8 cellular contexts compared by ENCODE assay signal in the genomic region with DNA sequence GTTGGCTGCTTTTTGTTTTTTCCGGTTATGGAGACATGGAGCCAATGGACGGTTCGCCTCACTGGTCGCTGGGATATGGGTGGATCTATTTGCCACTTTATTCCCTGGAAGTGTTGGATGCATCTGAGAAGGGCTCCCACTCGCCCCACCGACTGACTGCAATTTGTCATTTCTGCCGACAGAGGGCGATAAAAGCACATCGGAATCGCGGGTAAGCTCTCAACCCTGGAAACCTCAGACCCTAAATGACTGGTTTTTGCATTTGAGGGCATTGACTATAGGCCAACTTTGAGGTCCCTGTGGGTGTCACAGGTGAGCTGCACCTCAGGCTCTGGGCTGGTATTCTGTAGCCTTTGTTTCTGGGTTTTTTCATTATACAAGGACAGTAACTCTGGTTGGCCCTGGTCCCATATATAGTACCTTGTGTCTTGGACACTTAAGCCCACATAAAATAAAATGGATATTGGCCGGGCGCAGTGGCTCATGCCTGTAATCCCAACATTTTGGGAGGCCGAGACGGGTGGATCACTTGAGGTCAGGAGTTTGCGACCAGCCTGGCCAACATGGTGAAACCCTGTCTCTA. TPM values are rescaled to one million over a fixed set of nuclear protein-coding genes. Genes with fewer than 3 reads are reported as not detected.
DNase-seq lines count a peak whose midpoint lies in the region; ATAC-seq and TF ChIP-seq lines count a peak whose summit lies in the region.

No MANE protein-coding gene starts in this region.

- peaks cover 11% of the 10 kb centered on the region for H3K27me3 Mint-ChIP-seq in CD4-positive, alpha-beta T cell
- H3K27me3 Mint-ChIP-seq in activated T-helper 2 cell treated with anti-CD3 and anti-CD28 coated beads, Interferon-gamma antibody, Interleukin-2, Interleukin-4, amounts not matched to agents 10 μg/mL and 5 μg/mL and 100 μg/mL, durations not matched to agents 14 hours and 24 hours and 36 hours (ENCODE audit: low read depth), result peaks cover 12% of the 10 kb centered on the region

- H3K4me3 ChIP-seq in HEK293 (ENCODE audit: low read depth, low read length), result no peak overlapping the region
- H3K4me3 ChIP-seq in parathyroid adenoma (ENCODE audit: low read depth, low read length), result no peak overlapping the region

- no peaks in the 10 kb centered on the region for H3K36me3 ChIP-seq in HEK293 (ENCODE audit: control insufficient read depth in 2 of 2, insufficient read depth in 1 of 2, low read length in 2 of 2)
- H3K36me3 ChIP-seq in parathyroid adenoma (ENCODE audit: control insufficient read depth, insufficient read depth, low read length), result no peaks in the 10 kb centered on the region

- H3K9ac ChIP-seq in parathyroid adenoma, result no peak overlapping the region

- CTCF ChIA-PET in CD4-positive, alpha-beta T cell (lab: Charles Lee), result interaction anchor here (0.8 to 1.4 kb wide), 7 partner anchors 8 to 655 kb away, joined by 3 to 5 read pairs (median 3); no protein-coding TSS in a partner anchor
- CTCF ChIA-PET in HEK293 (lab: Yijun Ruan, JAX), result interaction anchor here (0.6 to 3.0 kb wide), 35 partner anchors 9 to 707 kb away, joined by 3 to 21 read pairs (median 4); partner anchors contain the start of gene OPALIN

- no peak for ATAC-seq in CD4-positive, alpha-beta T cell (ENCODE audit: poor library complexity)
- ATAC-seq in foreskin keratinocyte (peak; percentile 43), HG03095 (IDR thresholded peaks at IDR 0.05; ENCODE audit: unreplicated experiment) (no peak), HG02588 (IDR thresholded peaks at IDR 0.05; ENCODE audit: unreplicated experiment) (no peak)

- no peaks in the 10 kb centered on the region for H3K79me2 ChIP-seq in parathyroid adenoma

- H3K9me3 ChIP-seq in CD4-positive, alpha-beta T cell (ENCODE audit: control insufficient read depth, low read length), result no peaks in the 10 kb centered on the region
- H3K9me3 ChIP-seq in HEK293 (ENCODE audit: control insufficient read depth, insufficient read depth, low read depth, low read length) (no peaks in the 10 kb centered on the region), parathyroid adenoma (ENCODE audit: control insufficient read depth, low read length) (no peaks in the 10 kb centered on the region)

- peak; percentile 83 for TF ChIP-seq CTCF in CD4-positive, alpha-beta T cell (IDR thresholded peaks at IDR 0.05)
- TF ChIP-seq CTCF in HEK293 (tag by site-specific recombination; IDR thresholded peaks at IDR 0.05), result peak; percentile 31; the same call in 1 of the 2 replicates
- peak; percentile 75 for TF ChIP-seq CTCF in foreskin keratinocyte (conservative IDR thresholded peaks at IDR 0.05)
- peak; percentile 80 for TF ChIP-seq CTCF in parathyroid adenoma (IDR thresholded peaks at IDR 0.05)

- H3K4me3 Mint-ChIP-seq in CD4-positive, alpha-beta T cell, result no peak overlapping the region
- no peak overlapping the region for H3K4me3 Mint-ChIP-seq in activated T-helper 2 cell treated with anti-CD3 and anti-CD28 coated beads, Interferon-gamma antibody, Interleukin-2, Interleukin-4, amounts not matched to agents 10 μg/mL and 5 μg/mL and 100 μg/mL, durations not matched to agents 14 hours and 24 hours and 36 hours (ENCODE audit: low read depth)

- DNase-seq in CD4-positive, alpha-beta T cell, result peak in 9 of 10 experiments; percentile 19 to 50 (median 27)
- DNase-seq in OCI-M2 (lab: John Stamatoyannopoulos, UW; ENCODE audit: unreplicated experiment) (peak; percentile 5), foreskin keratinocyte (peak in 1 of 2 donors; percentile 22)
- DNase-seq in activated T-helper 2 cell treated with anti-CD3 and anti-CD28 coated beads, Interferon-gamma antibody, Interleukin-2, Interleukin-4, amounts not matched to agents 10 μg/mL and 5 μg/mL and 100 μg/mL, durations not matched to agents 14 hours and 24 hours and 36 hours (ENCODE audit: low spot score), result peak; percentile 29

- peaks cover 4% of the 10 kb centered on the region for H3K4me1 Mint-ChIP-seq in CD4-positive, alpha-beta T cell (ENCODE audit: low read depth)
- H3K4me1 Mint-ChIP-seq in activated T-helper 2 cell treated with anti-CD3 and anti-CD28 coated beads, Interferon-gamma antibody, Interleukin-2, Interleukin-4, amounts not matched to agents 10 μg/mL and 5 μg/mL and 100 μg/mL, durations not matched to agents 14 hours and 24 hours and 36 hours (ENCODE audit: low read depth), result peaks cover 10% of the 10 kb centered on the region

- H3K4me1 ChIP-seq in HEK293 (ENCODE audit: control insufficient read depth, insufficient read depth, low read length), result no peaks in the 10 kb centered on the region
- no peaks in the 10 kb centered on the region for H3K4me1 ChIP-seq in foreskin keratinocyte
- peaks cover 2% of the 10 kb centered on the region for H3K4me1 ChIP-seq in parathyroid adenoma

- POLR2A ChIA-PET in CD4-positive, alpha-beta T cell (lab: Charles Lee), result no interaction called here
- POLR2A ChIA-PET in HEK293 (lab: Yijun Ruan, JAX), result no interaction called here

- H3K27ac ChIP-seq in CD4-positive, alpha-beta T cell (ENCODE audit: low read depth, low read length), result no peak overlapping the region
- no peak overlapping the region for H3K27ac ChIP-seq in HEK293 (ENCODE audit: extremely low read depth, low read depth, low read length)
- H3K27ac ChIP-seq in foreskin keratinocyte, result no peak overlapping the region
- no peak overlapping the region for H3K27ac ChIP-seq in parathyroid adenoma

- no peak overlapping the region for H2AFZ ChIP-seq in parathyroid adenoma

- H3K4me2 ChIP-seq in parathyroid adenoma (ENCODE audit: low read length), result no peak overlapping the region

- intact Hi-C loops in CD4-positive, alpha-beta T cell (cut with DNase I, micrococcal nuclease), result loop anchor here in 1 of 2 experiments (10.0 kb wide), 1 partner anchor 464 kb away; the partner anchor contains the start of gene LCOR
- intact Hi-C loops in activated T-helper 2 cell treated with anti-CD3 and anti-CD28 coated beads, Interferon-gamma antibody, Interleukin-2, Interleukin-4, amounts not matched to agents 10 μg/mL and 5 μg/mL and 100 μg/mL, durations not matched to agents 14 hours and 24 hours and 36 hours (cut with micrococcal nuclease), result no loop called here

- no peaks in the 10 kb centered on the region for H3K9me3 Mint-ChIP-seq in CD4-positive, alpha-beta T cell
- H3K9me3 Mint-ChIP-seq in activated T-helper 2 cell treated with anti-CD3 and anti-CD28 coated beads, Interferon-gamma antibody, Interleukin-2, Interleukin-4, amounts not matched to agents 10 μg/mL and 5 μg/mL and 100 μg/mL, durations not matched to agents 14 hours and 24 hours and 36 hours, result no peaks in the 10 kb centered on the region

- no peaks in the 10 kb centered on the region for H3K36me3 Mint-ChIP-seq in CD4-positive, alpha-beta T cell (ENCODE audit: low read depth)
- no peaks in the 10 kb centered on the region for H3K36me3 Mint-ChIP-seq in activated T-helper 2 cell treated with anti-CD3 and anti-CD28 coated beads, Interferon-gamma antibody, Interleukin-2, Interleukin-4, amounts not matched to agents 10 μg/mL and 5 μg/mL and 100 μg/mL, durations not matched to agents 14 hours and 24 hours and 36 hours (ENCODE audit: low read depth)

- H3K27ac Mint-ChIP-seq in CD4-positive, alpha-beta T cell, result no peak overlapping the region
- no peak overlapping the region for H3K27ac Mint-ChIP-seq in activated T-helper 2 cell treated with anti-CD3 and anti-CD28 coated beads, Interferon-gamma antibody, Interleukin-2, Interleukin-4, amounts not matched to agents 10 μg/mL and 5 μg/mL and 100 μg/mL, durations not matched to agents 14 hours and 24 hours and 36 hours

- no peaks in the 10 kb centered on the region for H3K27me3 ChIP-seq in CD4-positive, alpha-beta T cell (ENCODE audit: control insufficient read depth, insufficient read depth, low read length)
- no peaks in the 10 kb centered on the region for H3K27me3 ChIP-seq in foreskin keratinocyte
- H3K27me3 ChIP-seq in parathyroid adenoma (ENCODE audit: control insufficient read depth, insufficient read depth, low read length), result no peaks in the 10 kb centered on the region

TF ChIP-seq in HEK293, 187 proteins besides CTCF, POLR2A, EP300 and RAD21:
- TF ChIP-seq ZBTB17 (tag by site-specific recombination; IDR thresholded peaks at IDR 0.05) (peak; percentile 59), KLF9 (tag by site-specific recombination; IDR thresholded peaks at IDR 0.05; ENCODE audit: low read depth) (no peak), TRIM28 (IDR thresholded peaks at IDR 0.05; ENCODE audit: borderline replicate concordance, low read length) (0 out of 2 replicates have a peak, but pooled peaks have one; percentile 30), ZNF274 (IDR thresholded peaks at IDR 0.05; ENCODE audit: low read length) (no peak), ZNF274 (tag by site-specific recombination; IDR thresholded peaks at IDR 0.05; ENCODE audit: borderline replicate concordance) (no peak), BCL11A (tag by site-specific recombination; IDR thresholded peaks at IDR 0.05; ENCODE audit: low read depth) (no peak), PRDM6 (tag by site-specific recombination; IDR thresholded peaks at IDR 0.05) (no peak), ZNF654 (tag by site-specific recombination; IDR thresholded peaks at IDR 0.05; ENCODE audit: low read depth) (peak; percentile 71), ZNF548 (tag by site-specific recombination; IDR thresholded peaks at IDR 0.05) (no peak), PRDM1 (tag by site-specific recombination; IDR thresholded peaks at IDR 0.05) (no peak)

RNA-seq across cellular contexts. Expression of gene OPALIN, which starts 11.9 kb away (rescaled TPM):
- total RNA-seq in CD4-positive, alpha-beta T cell, result not detected
- not detected in 2 replicates for total RNA-seq in activated T-helper 2 cell treated with anti-CD3 and anti-CD28 coated beads, Interferon-gamma antibody, Interleukin-2, Interleukin-4, amounts not matched to agents 10 μg/mL and 5 μg/mL and 100 μg/mL, durations not matched to agents 14 hours and 24 hours and 36 hours
- not detected in 2 replicates for total RNA-seq in foreskin keratinocyte
- not detected in 2 replicates for polyA plus RNA-seq in foreskin keratinocyte

Comparison
In these comparisons a context has a peak if more than half of its experiments do, and no peak if none do; other contexts are left out.
1. CTCF ChIP-seq: peak in every context shown above with its lines; median percentile 83 in CD4-positive, alpha-beta T cell; 80 in parathyroid adenoma; 75 in foreskin keratinocyte; 31 in HEK293.